Comparison of ENCODE assay signal across 12 cellular contexts in genomic region chr6:56594699-56595098, GRCh38. TPM values are rescaled to one million over a fixed set of nuclear protein-coding genes. Genes with fewer than 3 reads are reported as not detected.
DNase-seq lines count a peak whose midpoint lies in the region; ATAC-seq and TF ChIP-seq lines count a peak whose summit lies in the region.
"Had no signal": no experiment of that assay in that cellular context is flagged by ENCODE, and none has a peak within 500 bp of the region (broad histone marks: within the 10 kb centered on the region; RNA-seq: fewer than 3 reads in every experiment).

No MANE protein-coding gene starts in this region.

- no peak overlapping the region for H3K4me3 ChIP-seq in MM.1S (ENCODE audit: low read length)
- no peak overlapping the region for H3K4me3 ChIP-seq in Peyer's patch
- H3K4me3 ChIP-seq: lung had no signal

- H3K9me3 Mint-ChIP-seq in progenitor cell of endocrine pancreas (ENCODE audit: low read depth), result no peaks in the 10 kb centered on the region

- no peak overlapping the region for H3K27ac Mint-ChIP-seq in progenitor cell of endocrine pancreas

- no peak for TF ChIP-seq POLR2A in Peyer's patch (IDR thresholded peaks at IDR 0.05)

- H2AFZ ChIP-seq in MM.1S (ENCODE audit: low read length), result no peak overlapping the region

- H3K4me1 Mint-ChIP-seq in progenitor cell of endocrine pancreas (ENCODE audit: low read depth), result peaks cover 3% of the 10 kb centered on the region

- peaks cover 27% of the 10 kb centered on the region for H3K36me3 Mint-ChIP-seq in progenitor cell of endocrine pancreas (ENCODE audit: insufficient read depth)

- TF ChIP-seq CTCF in MM.1S (IDR thresholded peaks at IDR 0.05; ENCODE audit: low read length) (no peak), Peyer's patch (IDR thresholded peaks at IDR 0.05) (no peak), progenitor cell of endocrine pancreas (IDR thresholded peaks at IDR 0.05; ENCODE audit: unreplicated experiment) (no peak)

- H3K4me3 Mint-ChIP-seq in progenitor cell of endocrine pancreas (ENCODE audit: low read depth), result no peak overlapping the region

- peak overlapping the region; percentile 17; the same call in 1 of the 2 replicates for H3K9ac ChIP-seq in MM.1S (ENCODE audit: low read length)

- peaks cover 18% of the 10 kb centered on the region for H3K4me1 ChIP-seq in MM.1S (ENCODE audit: low read length)
- H3K4me1 ChIP-seq in Peyer's patch, result no peaks in the 10 kb centered on the region

- ATAC-seq in sciatic nerve, result peak; percentile 11

- no peaks in the 10 kb centered on the region for H3K9me2 ChIP-seq in MM.1S (replicated peaks; ENCODE audit: insufficient read depth, low read length)

- peak overlapping the region; percentile 83; the same call in 1 of the 2 replicates for H3K27ac ChIP-seq in MM.1S (ENCODE audit: low read length)
- H3K27ac ChIP-seq in Peyer's patch, result no peak overlapping the region

- H3K4me2 ChIP-seq in MM.1S (ENCODE audit: low read depth, low read length), result peak overlapping the region; percentile 68; the same call in 1 of the 2 replicates

- H3K27me3 Mint-ChIP-seq in progenitor cell of endocrine pancreas, result no peaks in the 10 kb centered on the region

- H3K27me3 ChIP-seq in MM.1S (replicated peaks; ENCODE audit: insufficient read depth, low read length) (no peaks in the 10 kb centered on the region), Peyer's patch (no peaks in the 10 kb centered on the region)

- H3K36me3 ChIP-seq in MM.1S (replicated peaks; ENCODE audit: insufficient read depth, low read length) (no peaks in the 10 kb centered on the region), Peyer's patch (peaks cover 0 to 50% (median 0%) of the 10 kb centered on the region in 3 donors)

- peak; percentile 21 for DNase-seq in NCI-H2196 (lab: John Stamatoyannopoulos, UW; ENCODE audit: unreplicated experiment)
- no peak for DNase-seq in NCI-H2196 treated with DMSO at 0.1 percent for 48 hours (lab: John Stamatoyannopoulos, UW; ENCODE audit: unreplicated experiment)
- peak; percentile 69 for DNase-seq in MM.1S
- DNase-seq in Peyer's patch, result peak in 2 of 3 donors; percentile 23 to 52
- no peak for DNase-seq in sciatic nerve (ENCODE audit: low spot score)
- DNase-seq in progenitor cell of endocrine pancreas (ENCODE audit: low spot score, unreplicated experiment), result no peak
- no peak for DNase-seq in kidney glomerular epithelial cell (lab: John Stamatoyannopoulos, UW)
- no peak for DNase-seq in A172 (ENCODE audit: low spot score)
- DNase-seq: activated CD4-positive, alpha-beta T cell treated with anti-CD3 and anti-CD28 coated beads for 1 hour; activated gamma-delta T cell; central memory CD4-positive, alpha-beta T cell had no signal

- H3K9me3 ChIP-seq in MM.1S (replicated peaks; ENCODE audit: insufficient read depth, low read length) (no peaks in the 10 kb centered on the region), Peyer's patch (no peaks in the 10 kb centered on the region)

- H4K20me1 ChIP-seq in MM.1S (ENCODE audit: insufficient read depth, low read length), result no peaks in the 10 kb centered on the region

- intact Hi-C loops in sciatic nerve (cut with DNase I), result loop anchor here (5.0 kb wide), 1 partner anchor 237 kb away; no protein-coding TSS in a partner anchor

- H3F3A ChIP-seq in MM.1S (ENCODE audit: insufficient read depth, low read length), result peaks cover 22% of the 10 kb centered on the region

- 0 out of 2 replicates have a peak, but pooled peaks cover 4% of the 10 kb centered on the region for H3K79me2 ChIP-seq in MM.1S (ENCODE audit: low read length)

RNA-seq across cellular contexts. Expression of gene DST, which starts 48.0 kb away (rescaled TPM):
- 100 to 1,000 TPM; 243 to 320 (median 285) TPM for total RNA-seq in Peyer's patch
- 526 TPM for total RNA-seq in sciatic nerve
- total RNA-seq in progenitor cell of endocrine pancreas, result 151 and 167 TPM in 2 replicates
- 153 and 189 TPM in 2 replicates for total RNA-seq in A172 (2014; rRNA removed; shearing (Covaris generic))

Comparison
In these comparisons a context has a peak if more than half of its experiments do, and no peak if none do; other contexts are left out.
1. DNase-seq: peak in NCI-H2196 (single experiment), MM.1S (single experiment) and Peyer's patch (2 of 3); none in NCI-H2196 treated with DMSO at 0.1 percent for 48 hours (single experiment), sciatic nerve (single experiment), progenitor cell of endocrine pancreas (single experiment), kidney glomerular epithelial cell (single experiment) and A172 (single experiment).